Comparison of ENCODE assay signal across 8 cellular contexts in the genomic region with DNA sequence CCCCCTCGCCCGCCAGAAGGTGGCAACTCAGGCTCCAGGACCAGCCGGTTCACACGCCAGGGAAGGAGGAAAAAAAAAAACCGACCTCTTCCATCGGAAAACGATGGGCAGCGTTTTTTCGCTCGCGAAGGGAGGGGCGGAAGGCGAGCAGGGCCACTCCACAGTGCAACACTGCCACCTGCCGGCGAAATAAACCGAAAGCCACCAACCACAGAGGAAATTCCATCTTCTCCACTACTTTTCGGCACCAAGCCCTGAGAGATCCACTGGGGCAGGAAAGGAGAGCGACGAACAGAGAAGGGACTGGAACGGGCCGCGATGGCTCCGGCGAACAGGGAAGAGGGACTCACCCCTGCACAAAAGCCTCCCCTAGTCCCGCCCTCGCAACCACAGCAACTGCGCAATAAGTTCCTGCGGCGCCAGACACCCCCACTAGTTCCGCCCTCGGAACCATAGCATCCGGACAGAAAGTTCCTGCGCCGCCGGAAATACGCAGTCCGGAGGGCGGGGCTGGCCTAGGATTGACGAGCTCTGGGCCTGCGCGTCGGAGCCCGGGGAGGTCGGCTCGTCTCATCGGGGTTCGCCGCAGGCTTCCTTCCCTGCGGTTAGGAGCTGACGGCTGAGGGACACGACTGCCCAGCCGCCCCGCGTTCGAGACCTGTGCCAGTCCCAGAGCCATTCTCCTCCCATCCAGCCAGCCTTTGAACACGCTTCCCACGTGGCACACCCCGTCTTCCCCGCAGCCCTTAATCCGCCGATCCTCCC. TPM values are rescaled to one million over a fixed set of nuclear protein-coding genes. Genes with fewer than 3 reads are reported as not detected.
DNase-seq lines count a peak whose midpoint lies in the region; ATAC-seq lines count a peak whose summit lies in the region.

No MANE protein-coding gene starts in this region.

- peak overlapping the region; percentile 92 for H3K4me3 Mint-ChIP-seq in activated CD4-positive, alpha-beta T cell treated with anti-CD3 and anti-CD28 coated beads for 36 hours

- POLR2A ChIA-PET in activated CD4-positive, alpha-beta T cell treated with anti-CD3 and anti-CD28 coated beads for 36 hours (lab: Charles Lee) = interaction anchor here (0.6 kb wide), 1 partner anchor 12 kb away, joined by 3 read pairs; no protein-coding TSS in a partner anchor

- no peaks in the 10 kb centered on the region for H3K9me3 Mint-ChIP-seq in activated CD4-positive, alpha-beta T cell treated with anti-CD3 and anti-CD28 coated beads for 36 hours (ENCODE audit: low read depth)

- peak; percentile 86 for ATAC-seq in HG03457 (IDR thresholded peaks at IDR 0.05; ENCODE audit: unreplicated experiment)
- peak; percentile 97 for ATAC-seq in activated CD4-positive, alpha-beta T cell treated with anti-CD3 and anti-CD28 coated beads for 36 hours
- peak; percentile 97 for ATAC-seq in left colon

- intact Hi-C loops in activated CD4-positive, alpha-beta T cell treated with anti-CD3 and anti-CD28 coated beads for 36 hours (cut with DNase I, micrococcal nuclease) = no loop called here
- intact Hi-C loops in left colon (cut with DNase I, micrococcal nuclease) = no loop called here

- H3K27ac Mint-ChIP-seq in activated CD4-positive, alpha-beta T cell treated with anti-CD3 and anti-CD28 coated beads for 36 hours = peak overlapping the region; percentile 97

- H3K36me3 Mint-ChIP-seq in activated CD4-positive, alpha-beta T cell treated with anti-CD3 and anti-CD28 coated beads for 36 hours (ENCODE audit: low read depth) = no peaks in the 10 kb centered on the region

- H3K4me1 Mint-ChIP-seq in activated CD4-positive, alpha-beta T cell treated with anti-CD3 and anti-CD28 coated beads for 36 hours = peaks cover 5% of the 10 kb centered on the region

- CTCF ChIA-PET in activated CD4-positive, alpha-beta T cell treated with anti-CD3 and anti-CD28 coated beads for 36 hours (lab: Charles Lee) = interaction anchor here (0.6 to 0.8 kb wide), 2 partner anchors 141 to 153 kb away, joined by 3 to 4 read pairs; no protein-coding TSS in a partner anchor

- DNase-seq in C1 segment of cervical spinal cord (lab: John Stamatoyannopoulos, UW) (peak; percentile 87 to 100 (median 97)), GM19240 (ENCODE audit: insufficient read length, low spot score) (peak; percentile 76), NCI-H510A treated with DMSO at 0.1 percent for 48 hours (lab: John Stamatoyannopoulos, UW) (peak; percentile 73), left colon (peak; percentile 96 to 99)
- DNase-seq in activated CD4-positive, alpha-beta T cell treated with anti-CD3 and anti-CD28 coated beads for 36 hours = peak; percentile 93
- peak; percentile 90 for DNase-seq in stimulated activated CD4-positive, alpha-beta T cell treated with anti-CD3 and anti-CD28 coated beads, Interleukin-1b, Interleukin-23, amount 100 ng/mL, for 48 hours

- peak overlapping the region; percentile 100 for H3K27ac ChIP-seq in cingulate gyrus (ENCODE audit: low read depth, low read length)

- H3K27me3 Mint-ChIP-seq in activated CD4-positive, alpha-beta T cell treated with anti-CD3 and anti-CD28 coated beads for 36 hours = no peaks in the 10 kb centered on the region

RNA-seq across cellular contexts. Expression of a gene that starts 23.4 kb away (rescaled TPM):
- total RNA-seq in activated CD4-positive, alpha-beta T cell treated with anti-CD3 and anti-CD28 coated beads for 36 hours = 10 to 100 TPM; 18.3 to 25.8 TPM
- total RNA-seq in left colon = 10 to 100 TPM; 15.8 to 16.7 TPM

RNA-seq across cellular contexts. Expression of a gene that starts 37.8 kb away (rescaled TPM):
- 10 to 100 TPM; 13.1 to 19.8 TPM for total RNA-seq in activated CD4-positive, alpha-beta T cell treated with anti-CD3 and anti-CD28 coated beads for 36 hours
- total RNA-seq in left colon = 10 to 100 TPM; 10.6 to 12.6 TPM

Comparison
In these comparisons a context has a peak if more than half of its experiments do, and no peak if none do; other contexts are left out.
1. Peak in every context shown above with its lines: DNase-seq, ATAC-seq and H3K27ac ChIP-seq.